18 cellular contexts compared by ENCODE assay signal in the genomic region with DNA sequence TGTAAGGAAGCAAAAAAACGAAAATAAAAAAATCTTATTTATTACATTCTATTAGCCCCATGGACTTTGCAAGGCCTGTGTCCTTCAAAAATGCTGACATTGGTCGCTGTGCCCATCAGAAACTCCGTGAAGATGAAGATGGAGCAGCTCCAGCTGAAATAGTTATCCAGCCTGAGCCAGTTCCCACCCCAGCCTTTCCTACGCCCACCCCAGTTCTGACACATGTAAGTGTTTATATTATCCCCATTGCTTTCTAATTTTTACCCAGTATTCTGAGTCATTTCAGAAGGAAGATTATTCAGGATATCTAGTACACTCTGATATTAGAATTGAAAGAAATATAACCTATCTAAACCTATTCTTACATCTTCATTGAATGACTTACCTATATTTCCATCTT.
DNase-seq lines count a peak whose midpoint lies in the region; ATAC-seq and TF ChIP-seq lines count a peak whose summit lies in the region.
"Had no signal": no experiment of that assay in that cellular context is flagged by ENCODE, and none has a peak within 500 bp of the region (broad histone marks: within the 10 kb centered on the region; RNA-seq: fewer than 3 reads in every experiment).

No MANE protein-coding gene starts in this region.

- no peaks in the 10 kb centered on the region for H4K20me1 ChIP-seq in osteoblast (ENCODE audit: insufficient read depth, low read length)

- H3K4me3 Mint-ChIP-seq in CD4-positive, CD25-positive, alpha-beta regulatory T cell, result no peak overlapping the region
- no peak overlapping the region for H3K4me3 Mint-ChIP-seq in HFFc6
- H3K4me3 Mint-ChIP-seq: CD8-positive, alpha-beta T cell had no signal

- no peaks in the 10 kb centered on the region for H3K27me3 ChIP-seq in CD4-positive, CD25-positive, alpha-beta regulatory T cell (ENCODE audit: control insufficient read depth, insufficient read depth, low read length)
- no peaks in the 10 kb centered on the region for H3K27me3 ChIP-seq in breast epithelium
- no peaks in the 10 kb centered on the region for H3K27me3 ChIP-seq in osteoblast (ENCODE audit: insufficient read depth, low read length)
- H3K27me3 ChIP-seq: gastrocnemius medialis, testis had no signal

- intact Hi-C loops in breast epithelium (cut with DNase I; ENCODE audit: low total_unique reads), result loop anchor here (2.0 kb wide), 1 partner anchor 243 kb away; no protein-coding TSS in a partner anchor

- H3K9me3 Mint-ChIP-seq in CD4-positive, CD25-positive, alpha-beta regulatory T cell, result peaks cover 0 to 2% (median 0%) of the 10 kb centered on the region in 7 donors
- no peaks in the 10 kb centered on the region for H3K9me3 Mint-ChIP-seq in HFFc6
- H3K9me3 Mint-ChIP-seq: CD8-positive, alpha-beta T cell had no signal

- no peak overlapping the region for H3K27ac ChIP-seq in CD4-positive, CD25-positive, alpha-beta regulatory T cell (ENCODE audit: insufficient read depth, low read length, poor library complexity, severe bottlenecking)
- peak overlapping the region; percentile 8 to 92 for H3K27ac ChIP-seq in breast epithelium
- H3K27ac ChIP-seq in osteoblast (ENCODE audit: low read depth, low read length), result peak overlapping the region; percentile 100

- H3K4me1 Mint-ChIP-seq in CD4-positive, CD25-positive, alpha-beta regulatory T cell, result peaks cover 21 to 34% (median 27%) of the 10 kb centered on the region in 4 donors
- H3K4me1 Mint-ChIP-seq in HFFc6 (ENCODE audit: low read depth), result peaks cover 83% of the 10 kb centered on the region

- no peaks in the 10 kb centered on the region for H3K27me3 Mint-ChIP-seq in CD4-positive, CD25-positive, alpha-beta regulatory T cell
- H3K27me3 Mint-ChIP-seq in HFFc6 (ENCODE audit: insufficient read depth), result peaks cover 6% of the 10 kb centered on the region; the same call in 1 of the 2 replicates
- H3K27me3 Mint-ChIP-seq: naive thymus-derived CD4-positive, alpha-beta T cell had no signal

- H3K36me3 Mint-ChIP-seq in CD4-positive, CD25-positive, alpha-beta regulatory T cell, result no peaks in the 10 kb centered on the region
- peaks cover 35% of the 10 kb centered on the region for H3K36me3 Mint-ChIP-seq in HFFc6 (ENCODE audit: low read depth)
- H3K36me3 Mint-ChIP-seq: CD8-positive, alpha-beta T cell had no signal

- no peaks in the 10 kb centered on the region for H3K79me2 ChIP-seq in osteoblast (ENCODE audit: insufficient read depth, low read length)

- DNase-seq in CD4-positive, CD25-positive, alpha-beta regulatory T cell, result no peak
- no peak for DNase-seq in HFFc6
- DNase-seq in breast epithelium (ENCODE audit: low spot score in 2 of 2), result no peak
- DNase-seq in osteoblast (ENCODE audit: insufficient read length, low spot score, missing footprints), result no peak
- no peak for DNase-seq in stimulated activated CD4-positive, alpha-beta T cell treated with anti-CD3 and anti-CD28 coated beads, Interleukin-15, amount 100 ng/mL, for 24 hours
- DNase-seq: activated CD4-positive, CD25-positive, alpha-beta regulatory T cell treated with anti-CD3 and anti-CD28 coated beads, Interleukin-2, amount 50 U/mL, for 72 hours; activated T-cell treated with anti-CD3 and anti-CD28 coated beads for 4 hours; CD8-positive, alpha-beta T cell; cerebellar nuclear complex; gastrocnemius medialis; lower lobe of right lung; naive thymus-derived CD4-positive, alpha-beta T cell; NCI-H2029 treated with DMSO at 0.1 percent for 48 hours; NCI-H526 treated with DMSO at 0.1 percent for 48 hours; RPMI8226; testis had no signal

- H3K36me3 ChIP-seq in CD4-positive, CD25-positive, alpha-beta regulatory T cell (ENCODE audit: control insufficient read depth, insufficient read depth, low read length), result no peaks in the 10 kb centered on the region
- H3K36me3 ChIP-seq in breast epithelium (no peaks in the 10 kb centered on the region), osteoblast (ENCODE audit: insufficient read depth, low read length) (no peaks in the 10 kb centered on the region)

- peak overlapping the region in 2 of 3 donors; percentile 15 to 23 for H3K27ac Mint-ChIP-seq in CD4-positive, CD25-positive, alpha-beta regulatory T cell
- H3K27ac Mint-ChIP-seq in HFFc6, result peak overlapping the region; percentile 100
- H3K27ac Mint-ChIP-seq: CD8-positive, alpha-beta T cell had no signal

- TF ChIP-seq POLR2A in breast epithelium (IDR thresholded peaks at IDR 0.05) (no peak), GM18505 (IDR thresholded peaks at IDR 0.05; ENCODE audit: borderline replicate concordance, extremely low read depth, insufficient read depth, insufficient read length) (no peak)

- H2AFZ ChIP-seq in osteoblast (ENCODE audit: low read length), result no peak overlapping the region

- no peak for TF ChIP-seq CTCF in HFFc6 (IDR thresholded peaks at IDR 0.05)
- no peak for TF ChIP-seq CTCF in breast epithelium (IDR thresholded peaks at IDR 0.05)
- TF ChIP-seq CTCF in osteoblast (IDR thresholded peaks at IDR 0.05; ENCODE audit: extremely low read depth, low read depth, low read length), result no peak

- H3K9me3 ChIP-seq in CD4-positive, CD25-positive, alpha-beta regulatory T cell (ENCODE audit: control insufficient read depth in 2 of 2, low read length in 2 of 2), result no peaks in the 10 kb centered on the region
- H3K9me3 ChIP-seq in breast epithelium (no peaks in the 10 kb centered on the region), osteoblast (ENCODE audit: low read depth, low read length) (no peaks in the 10 kb centered on the region)
- H3K9me3 ChIP-seq: gastrocnemius medialis, lower lobe of right lung, testis had no signal

- H3K4me3 ChIP-seq in CD4-positive, CD25-positive, alpha-beta regulatory T cell (ENCODE audit: low read depth, low read length), result no peak overlapping the region
- H3K4me3 ChIP-seq in breast epithelium (no peak overlapping the region), osteoblast (ENCODE audit: insufficient read depth, low read length) (no peak overlapping the region)
- H3K4me3 ChIP-seq: gastrocnemius medialis, lower lobe of right lung, testis had no signal

- H3K4me1 ChIP-seq in CD4-positive, CD25-positive, alpha-beta regulatory T cell (ENCODE audit: control insufficient read depth, insufficient read depth, low read length, poor library complexity, severe bottlenecking), result peaks cover 21% of the 10 kb centered on the region
- peaks cover 0 to 13% of the 10 kb centered on the region in 2 donors for H3K4me1 ChIP-seq in breast epithelium
- H3K4me1 ChIP-seq in osteoblast (ENCODE audit: insufficient read depth, low read length), result peaks cover 50% of the 10 kb centered on the region

- ATAC-seq in CD4-positive, CD25-positive, alpha-beta regulatory T cell (ENCODE audit: low read depth in 2 of 2), result no peak
- ATAC-seq in GM18858 (IDR thresholded peaks at IDR 0.05; ENCODE audit: unreplicated experiment), result no peak
- ATAC-seq in GM18505 (IDR thresholded peaks at IDR 0.05; ENCODE audit: unreplicated experiment), result no peak
- ATAC-seq: CD8-positive, alpha-beta T cell; gastrocnemius medialis; naive thymus-derived CD4-positive, alpha-beta T cell had no signal

- no peak overlapping the region for H3K4me2 ChIP-seq in osteoblast (ENCODE audit: insufficient read depth, low read length)
